In the genomic region with DNA sequence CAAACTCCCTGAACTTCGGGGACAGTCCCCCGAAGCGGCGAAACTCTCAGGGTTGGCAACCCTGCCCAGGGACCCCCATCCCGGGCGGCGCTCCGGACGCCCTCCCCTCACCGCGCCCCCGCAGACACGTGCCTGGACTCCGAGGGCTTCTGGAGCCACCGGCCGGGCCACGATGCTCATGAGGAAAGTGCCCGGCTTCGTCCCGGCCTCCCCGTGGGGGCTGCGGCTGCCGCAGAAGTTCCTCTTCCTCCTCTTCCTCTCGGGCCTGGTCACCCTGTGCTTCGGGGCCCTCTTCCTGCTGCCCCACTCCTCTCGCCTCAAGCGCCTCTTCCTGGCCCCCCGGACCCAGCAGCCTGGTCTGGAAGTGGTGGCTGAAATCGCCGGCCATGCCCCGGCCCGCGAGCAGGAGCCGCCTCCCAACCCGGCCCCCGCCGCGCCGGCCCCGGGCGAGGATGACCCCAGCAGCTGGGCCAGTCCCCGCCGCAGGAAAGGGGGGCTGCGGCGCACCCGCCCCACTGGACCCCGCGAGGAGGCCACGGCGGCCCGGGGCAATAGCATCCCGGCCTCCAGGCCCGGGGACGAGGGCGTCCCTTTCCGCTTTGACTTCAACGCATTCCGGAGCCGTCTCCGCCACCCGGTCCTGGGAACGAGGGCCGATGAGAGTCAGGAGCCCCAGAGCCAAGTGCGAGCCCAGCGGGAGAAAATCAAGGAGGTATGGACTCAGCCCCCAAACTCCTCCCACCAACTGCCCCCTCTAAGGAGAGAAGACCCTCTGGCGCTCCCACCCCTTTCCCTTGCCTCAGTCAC, we compare ENCODE assay signal across 8 cellular contexts. TPM values are rescaled to one million over a fixed set of nuclear protein-coding genes. Genes with fewer than 3 reads are reported as not detected.
A peak's percentile ranks its signal among the peaks of the same experiment; 100 is the strongest.
DNase-seq lines count a peak whose midpoint lies in the region; ATAC-seq and TF ChIP-seq lines count a peak whose summit lies in the region.

No MANE protein-coding gene starts in this region.

- WGBS in GM23248 (ENCODE audit: low coverage in 1 of 2, low lambda C conversion rate in 2 of 2, missing lambda C conversion rate in 2 of 2), 2 experiments, result 5 to 8% methylated on average over 41 to 64 of the region's 66 CpGs

- intact Hi-C loops in posterior vena cava (cut with DNase I), result loop anchor here (2.0 to 5.0 kb wide), 3 partner anchors 74 to 179 kb away; no protein-coding TSS in a partner anchor

- peaks cover 23% of the 10 kb centered on the region for H3K27me3 ChIP-seq in GM23248 (replicated peaks; ENCODE audit: insufficient read depth)

- H3K4me1 ChIP-seq in GM23248 (ENCODE audit: insufficient read depth), result no peaks in the 10 kb centered on the region

- H3K79me2 ChIP-seq in GM23248 (ENCODE audit: insufficient read depth), result no peaks in the 10 kb centered on the region

- no peaks in the 10 kb centered on the region for H3K36me3 ChIP-seq in GM23248 (ENCODE audit: low read depth)

- no peaks in the 10 kb centered on the region for H3K9me2 ChIP-seq in GM23248 (ENCODE audit: insufficient read depth)

- H3K4me2 ChIP-seq in GM23248 (ENCODE audit: unreplicated experiment), result peak overlapping the region; percentile 69

- no peaks in the 10 kb centered on the region for H3K9me3 ChIP-seq in GM23248 (ENCODE audit: low read depth)

- H3F3A ChIP-seq in GM23248 (ENCODE audit: insufficient read depth), result peaks cover 20% of the 10 kb centered on the region

- 0 out of 2 replicates have a peak overlapping the region, but pooled peaks have one; percentile 26 for H3K9ac ChIP-seq in GM23248

- in situ Hi-C loops in GM23248 (cut with MboI), result loop anchor here (10.0 kb wide), 1 partner anchor 177 kb away; no protein-coding TSS in a partner anchor

- peak overlapping the region; percentile 83 for H2AFZ ChIP-seq in GM23248

- TF ChIP-seq CTCF in WI38 (IDR thresholded peaks at IDR 0.05; ENCODE audit: low read depth, low read length) (no peak), fibroblast of villous mesenchyme (IDR thresholded peaks at IDR 0.05; ENCODE audit: insufficient read depth, low read depth, low read length) (no peak)

- DNase-seq in GM23248, result peak; percentile 24
- no peak for DNase-seq in fibroblast of villous mesenchyme (ENCODE audit: low read depth)
- DNase-seq in posterior vena cava (ENCODE audit: low spot score), result peak; percentile 85
- DNase-seq in NCI-H1092 treated with DMSO at 0.1 percent for 48 hours (lab: John Stamatoyannopoulos, UW), result no peak
- DNase-seq in hepatic stellate cell (ENCODE audit: low spot score), result no peak
- DNase-seq in COR-L47 (lab: John Stamatoyannopoulos, UW), result no peak

- H3K4me3 ChIP-seq in GM23248 (peak overlapping the region; percentile 52), WI38 (ENCODE audit: low read depth, low read length) (peak overlapping the region; percentile 68), fibroblast of villous mesenchyme (ENCODE audit: low read depth, low read length) (peak overlapping the region; percentile 51)

- no peak overlapping the region for H3K27ac ChIP-seq in GM23248

- no peak for ATAC-seq in GM19324 (IDR thresholded peaks at IDR 0.05; ENCODE audit: low FRiP score, unreplicated experiment)

- no peaks in the 10 kb centered on the region for H4K20me1 ChIP-seq in GM23248 (ENCODE audit: insufficient read depth)

RNA-seq across cellular contexts. Expression of a gene that starts 1.2 kb away (rescaled TPM):
- 0.51 and 1.1 TPM in 2 replicates for total RNA-seq in GM23248 (2014; rRNA removed; shearing (Covaris generic))
- polyA plus RNA-seq in GM23248 (2016; fragmentation: Nextera tagmentation; extraction: Ambion mirVana), result 0.29 and 0.43 TPM in 2 replicates
- 3.9 and 5.2 TPM in 2 replicates for total RNA-seq in fibroblast of villous mesenchyme
- total RNA-seq in posterior vena cava, result 10 to 100 TPM; 15.0 to 29.4 TPM

Comparison
In these comparisons a context has a peak if more than half of its experiments do, and no peak if none do; other contexts are left out.
1. DNase-seq: peak in GM23248 (single experiment) and posterior vena cava (single experiment); none in fibroblast of villous mesenchyme (single experiment), NCI-H1092 treated with DMSO at 0.1 percent for 48 hours (single experiment), hepatic stellate cell (single experiment) and COR-L47 (single experiment).
2. Peak in every context shown above with its lines, with median percentiles within 50 percentile points of each other: H3K4me3 ChIP-seq.